ENCODE assay signal across 13 cellular contexts in the genomic region with DNA sequence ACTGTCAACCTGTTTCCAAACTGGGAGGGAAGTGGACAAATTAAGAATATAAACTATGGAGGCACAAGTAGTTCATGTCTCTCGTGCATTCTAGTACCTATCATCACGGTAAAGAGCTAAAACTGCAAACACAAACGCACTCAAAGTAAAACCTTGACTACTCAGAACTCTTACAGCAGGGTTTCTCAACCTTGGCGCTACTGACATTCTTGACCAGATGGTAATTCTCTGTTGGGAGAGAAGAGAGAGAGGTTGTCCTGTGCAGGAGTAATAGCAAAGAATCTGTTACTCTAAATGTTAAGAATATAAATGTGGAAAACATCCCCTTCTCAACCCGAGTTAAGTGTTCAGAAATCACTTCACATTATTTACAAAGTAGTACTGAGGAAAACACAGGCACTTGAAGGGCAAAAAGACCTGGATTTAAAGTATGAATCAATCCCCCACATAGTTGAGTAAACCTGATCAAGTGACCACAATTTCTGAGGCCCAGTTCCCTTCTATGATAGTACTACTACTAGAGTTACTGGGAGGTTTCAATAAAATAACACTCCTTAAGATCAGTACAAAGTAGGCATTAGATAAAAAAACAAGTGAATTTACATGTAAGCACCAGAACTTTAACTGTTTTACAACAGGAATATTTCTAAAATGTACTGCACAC.
A peak's percentile ranks its signal among the peaks of the same experiment; 100 is the strongest.
DNase-seq lines count a peak whose midpoint lies in the region; ATAC-seq and TF ChIP-seq lines count a peak whose summit lies in the region.
"Had no signal": no experiment of that assay in that cellular context is flagged by ENCODE, and none has a peak within 500 bp of the region (broad histone marks: within the 10 kb centered on the region; RNA-seq: fewer than 3 reads in every experiment).

No MANE protein-coding gene starts in this region.

- H3K4me3 Mint-ChIP-seq in activated naive CD8-positive, alpha-beta T cell treated with anti-CD3 and anti-CD28 coated beads, Interleukin-2, amount 50 U/mL, for 24 hours: no peak overlapping the region
- no peak overlapping the region for H3K4me3 Mint-ChIP-seq in activated naive CD8-positive, alpha-beta T cell treated with anti-CD3 and anti-CD28 coated beads for 36 hours
- H3K4me3 Mint-ChIP-seq: B cell; CD4-positive, alpha-beta T cell had no signal

- peaks cover 0 to 2% of the 10 kb centered on the region in 2 donors for H3K4me1 ChIP-seq in lung (ENCODE audit: control insufficient read depth in 2 of 2, insufficient read depth in 2 of 2, low read length in 2 of 2)

- H3K27ac Mint-ChIP-seq in activated naive CD8-positive, alpha-beta T cell treated with anti-CD3 and anti-CD28 coated beads, Interleukin-2, amount 50 U/mL, for 24 hours: peak overlapping the region; percentile 43
- no peak overlapping the region for H3K27ac Mint-ChIP-seq in activated naive CD8-positive, alpha-beta T cell treated with anti-CD3 and anti-CD28 coated beads for 36 hours
- H3K27ac Mint-ChIP-seq: B cell; CD4-positive, alpha-beta T cell had no signal

- H3K27ac ChIP-seq in lung (ENCODE audit: low read depth in 1 of 2, low read length in 1 of 2): no peak overlapping the region

- peaks cover 19% of the 10 kb centered on the region for H3K4me1 Mint-ChIP-seq in activated naive CD8-positive, alpha-beta T cell treated with anti-CD3 and anti-CD28 coated beads, Interleukin-2, amount 50 U/mL, for 24 hours
- H3K4me1 Mint-ChIP-seq in activated naive CD8-positive, alpha-beta T cell treated with anti-CD3 and anti-CD28 coated beads for 36 hours: peaks cover 9% of the 10 kb centered on the region

- H3K4me3 ChIP-seq in lung: no peak overlapping the region

- peak; percentile 59 for ATAC-seq in activated naive CD8-positive, alpha-beta T cell treated with anti-CD3 and anti-CD28 coated beads, Interleukin-2, amount 50 U/mL, for 24 hours
- peak; percentile 75 for ATAC-seq in lung (ENCODE audit: insufficient read depth, low FRiP score)
- no peak for ATAC-seq in GM21515 (IDR thresholded peaks at IDR 0.05; ENCODE audit: unreplicated experiment)

- H3K36me3 Mint-ChIP-seq in activated naive CD8-positive, alpha-beta T cell treated with anti-CD3 and anti-CD28 coated beads, Interleukin-2, amount 50 U/mL, for 24 hours (ENCODE audit: low read depth): peaks cover 1% of the 10 kb centered on the region
- peaks cover 2% of the 10 kb centered on the region for H3K36me3 Mint-ChIP-seq in activated naive CD8-positive, alpha-beta T cell treated with anti-CD3 and anti-CD28 coated beads for 36 hours

- H3K36me3 ChIP-seq in lung (ENCODE audit: control insufficient read depth in 2 of 2, insufficient read depth in 2 of 2, low read length in 2 of 2): peaks cover 0 to 2% of the 10 kb centered on the region in 2 donors

- no peak for DNase-seq in activated naive CD8-positive, alpha-beta T cell treated with anti-CD3 and anti-CD28 coated beads, Interleukin-2, amount 50 U/mL, for 24 hours
- no peak for DNase-seq in activated naive CD8-positive, alpha-beta T cell treated with anti-CD3 and anti-CD28 coated beads for 36 hours
- DNase-seq in MV-4-11 (lab: John Stamatoyannopoulos, UW) (peak; percentile 22), lung (ENCODE audit: low spot score) (no peak), germinal center (ENCODE audit: low spot score) (no peak)
- no peak for DNase-seq in activated CD8-positive, alpha-beta memory T cell treated with anti-CD3 and anti-CD28 coated beads, Interleukin-2, amount 50 U/mL, for 4 hours
- DNase-seq: Calu3; CD4-positive, alpha-beta T cell; NCI-H146; NCI-H446; SHP77 had no signal

- H3K27me3 ChIP-seq in lung (ENCODE audit: control insufficient read depth, insufficient read depth): no peaks in the 10 kb centered on the region

- no peaks in the 10 kb centered on the region for H3K9me3 Mint-ChIP-seq in activated naive CD8-positive, alpha-beta T cell treated with anti-CD3 and anti-CD28 coated beads, Interleukin-2, amount 50 U/mL, for 24 hours
- H3K9me3 Mint-ChIP-seq in activated naive CD8-positive, alpha-beta T cell treated with anti-CD3 and anti-CD28 coated beads for 36 hours: no peaks in the 10 kb centered on the region
- H3K9me3 Mint-ChIP-seq: CD4-positive, alpha-beta T cell had no signal

- H3K27me3 Mint-ChIP-seq in activated naive CD8-positive, alpha-beta T cell treated with anti-CD3 and anti-CD28 coated beads, Interleukin-2, amount 50 U/mL, for 24 hours: no peaks in the 10 kb centered on the region
- no peaks in the 10 kb centered on the region for H3K27me3 Mint-ChIP-seq in activated naive CD8-positive, alpha-beta T cell treated with anti-CD3 and anti-CD28 coated beads for 36 hours
- H3K27me3 Mint-ChIP-seq: CD4-positive, alpha-beta T cell had no signal

- no peak for TF ChIP-seq CTCF in lung (IDR thresholded peaks at IDR 0.05; ENCODE audit: control extremely low read depth, extremely low read depth)

- 55 to 73% methylated on average over 5 of the region's 5 CpGs for WGBS in lung, 2 donors

- H3K9me3 ChIP-seq in lung (ENCODE audit: control insufficient read depth in 2 of 2, insufficient read depth in 1 of 2, low read length in 1 of 2): no peaks in the 10 kb centered on the region
